ENCODE assay signal across 16 cellular contexts in the genomic region with DNA sequence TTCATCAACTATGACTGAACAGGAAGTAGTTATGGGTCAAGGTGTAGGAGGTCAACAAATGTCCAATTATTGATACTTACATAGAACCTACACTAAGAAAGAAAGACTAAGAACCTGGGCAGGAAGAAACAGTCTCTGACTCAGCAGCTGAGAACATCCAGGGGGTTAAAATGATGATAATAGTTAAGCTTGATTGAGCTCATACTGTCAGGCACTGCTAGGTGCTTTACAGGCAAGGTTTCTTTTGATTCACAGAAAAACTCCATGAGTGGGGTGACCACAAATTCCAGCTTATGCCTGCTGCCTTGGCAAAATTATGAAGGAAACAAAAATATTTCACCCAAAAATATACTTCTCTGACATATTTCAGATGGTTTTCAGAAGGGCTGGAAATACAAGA.
DNase-seq lines count a peak whose midpoint lies in the region; ATAC-seq and TF ChIP-seq lines count a peak whose summit lies in the region.
"Had no signal": no experiment of that assay in that cellular context is flagged by ENCODE, and none has a peak within 500 bp of the region (broad histone marks: within the 10 kb centered on the region; RNA-seq: fewer than 3 reads in every experiment).

No MANE protein-coding gene starts in this region.

- no peak overlapping the region for H2AFZ ChIP-seq in Karpas-422 (ENCODE audit: low read length)

- H3K27me3 ChIP-seq in Karpas-422 (ENCODE audit: low read length) = no peaks in the 10 kb centered on the region
- H3K27me3 ChIP-seq: testis had no signal

- ATAC-seq in stimulated activated naive CD8-positive, alpha-beta T cell treated with anti-CD3 and anti-CD28 coated beads, Interleukin-15, Interleukin-2, amounts not matched to agents 100 U/mL and 50 U/mL, for 24 hours = peak; percentile 17
- ATAC-seq in GM21529 (IDR thresholded peaks at IDR 0.05; ENCODE audit: unreplicated experiment) = no peak
- ATAC-seq in stimulated activated memory B cell treated with anti-CD40 and anti-IgM and Interleukin-4, amounts not matched to agents 10 μg/mL and 1 μg/mL and 100 μg/mL, for 72 hours = no peak
- ATAC-seq: CD8-positive, alpha-beta T cell had no signal

- H3K27ac Mint-ChIP-seq in activated T-cell treated with anti-CD3 and anti-CD28 coated beads, Interleukin-2, amount 50 U/mL, for 24 hours = peak overlapping the region; percentile 53
- no peak overlapping the region for H3K27ac Mint-ChIP-seq in stimulated activated memory B cell treated with anti-CD40 and anti-IgM and Interleukin-4, amounts not matched to agents 10 μg/mL and 1 μg/mL and 100 μg/mL, for 72 hours

- H3K4me3 ChIP-seq in Karpas-422 (ENCODE audit: low read length) = peak overlapping the region; percentile 32; the same call in 1 of the 2 replicates
- no peak overlapping the region for H3K4me3 ChIP-seq in astrocyte of the spinal cord (ENCODE audit: low read depth, low read length)
- H3K4me3 ChIP-seq: testis had no signal

- H3K4me2 ChIP-seq in Karpas-422 (ENCODE audit: low read depth, low read length, poor library complexity, severe bottlenecking) = peak overlapping the region; percentile 65

- peaks cover 54% of the 10 kb centered on the region for H3K79me2 ChIP-seq in Karpas-422 (ENCODE audit: low read length)

- H3K9me2 ChIP-seq in Karpas-422 (replicated peaks; ENCODE audit: insufficient read depth, low read length) = no peaks in the 10 kb centered on the region

- H3K27me3 Mint-ChIP-seq in activated T-cell treated with anti-CD3 and anti-CD28 coated beads, Interleukin-2, amount 50 U/mL, for 24 hours = no peaks in the 10 kb centered on the region
- H3K27me3 Mint-ChIP-seq in stimulated activated memory B cell treated with anti-CD40 and anti-IgM and Interleukin-4, amounts not matched to agents 10 μg/mL and 1 μg/mL and 100 μg/mL, for 72 hours = no peaks in the 10 kb centered on the region

- DNase-seq in activated T-cell treated with anti-CD3 and anti-CD28 coated beads, Interleukin-2, amount 50 U/mL, for 24 hours = no peak
- no peak for DNase-seq in activated T-cell treated with anti-CD3 and anti-CD28 coated beads, Interleukin-2, amount 50 U/mL, for 1 hour
- DNase-seq in Karpas-422 (no peak), astrocyte of the spinal cord (ENCODE audit: low read depth, low spot score) (peak; percentile 2)
- no peak for DNase-seq in stimulated activated naive CD8-positive, alpha-beta T cell treated with anti-CD3 and anti-CD28 coated beads, Interleukin-15, Interleukin-2, amounts not matched to agents 100 U/mL and 50 U/mL, for 24 hours
- DNase-seq in NK-92 treated with Interleukin-12 subunit alpha and Interleukin-12 subunit beta, amount 100 ng/mL, for 24 hours (lab: John Stamatoyannopoulos, UW) = no peak
- DNase-seq: activated CD4-positive, alpha-beta T cell treated with anti-CD3 and anti-CD28 coated beads, Interleukin-2, amount 50 U/mL, for 1 hour; activated gamma-delta T cell treated with Interleukin-2 at 50 U/mL for 16 hours; CD8-positive, alpha-beta T cell; mammary epithelial cell; NCI-H774; Right ventricle myocardium superior; testis had no signal

- peaks cover 44% of the 10 kb centered on the region for H3K36me3 Mint-ChIP-seq in activated T-cell treated with anti-CD3 and anti-CD28 coated beads, Interleukin-2, amount 50 U/mL, for 24 hours (ENCODE audit: low read depth)
- H3K36me3 Mint-ChIP-seq in stimulated activated memory B cell treated with anti-CD40 and anti-IgM and Interleukin-4, amounts not matched to agents 10 μg/mL and 1 μg/mL and 100 μg/mL, for 72 hours = peaks cover 40% of the 10 kb centered on the region

- peaks cover 5% of the 10 kb centered on the region; the same call in 1 of the 2 replicates for H3K9me3 ChIP-seq in Karpas-422 (ENCODE audit: low read length)
- H3K9me3 ChIP-seq: testis had no signal

- H4K20me1 ChIP-seq in Karpas-422 (ENCODE audit: insufficient read depth, low read depth, low read length) = no peaks in the 10 kb centered on the region

- H3K4me3 Mint-ChIP-seq in activated T-cell treated with anti-CD3 and anti-CD28 coated beads, Interleukin-2, amount 50 U/mL, for 24 hours = no peak overlapping the region
- no peak overlapping the region for H3K4me3 Mint-ChIP-seq in stimulated activated memory B cell treated with anti-CD40 and anti-IgM and Interleukin-4, amounts not matched to agents 10 μg/mL and 1 μg/mL and 100 μg/mL, for 72 hours
- H3K4me3 Mint-ChIP-seq: CD8-positive, alpha-beta T cell; nephron had no signal

- H3K36me3 ChIP-seq in Karpas-422 (ENCODE audit: insufficient read depth, low read length) = no peaks in the 10 kb centered on the region; the same call in 1 of the 2 replicates

- H3K27ac ChIP-seq in Karpas-422 (ENCODE audit: low read length) = peak overlapping the region; percentile 85
- H3K27ac ChIP-seq: testis had no signal

- H3K4me1 Mint-ChIP-seq in activated T-cell treated with anti-CD3 and anti-CD28 coated beads, Interleukin-2, amount 50 U/mL, for 24 hours (ENCODE audit: low read depth) = peaks cover 79% of the 10 kb centered on the region
- H3K4me1 Mint-ChIP-seq in stimulated activated memory B cell treated with anti-CD40 and anti-IgM and Interleukin-4, amounts not matched to agents 10 μg/mL and 1 μg/mL and 100 μg/mL, for 72 hours = peaks cover 55% of the 10 kb centered on the region

- H3K9me3 Mint-ChIP-seq in activated T-cell treated with anti-CD3 and anti-CD28 coated beads, Interleukin-2, amount 50 U/mL, for 24 hours = peaks cover 14% of the 10 kb centered on the region
- H3K9me3 Mint-ChIP-seq in stimulated activated memory B cell treated with anti-CD40 and anti-IgM and Interleukin-4, amounts not matched to agents 10 μg/mL and 1 μg/mL and 100 μg/mL, for 72 hours = peaks cover 3% of the 10 kb centered on the region

- in situ Hi-C loops in astrocyte of the spinal cord (cut with HindIII; ENCODE audit: low sequenced_read_pairs) = no loop called here

- H3K9ac ChIP-seq in Karpas-422 (ENCODE audit: low read length) = peak overlapping the region; percentile 25; the same call in 1 of the 2 replicates

- no peak for TF ChIP-seq CTCF in astrocyte of the spinal cord (IDR thresholded peaks at IDR 0.05; ENCODE audit: low read depth, low read length)

- peaks cover 59% of the 10 kb centered on the region for H3K4me1 ChIP-seq in Karpas-422 (ENCODE audit: low read length)
- H3K4me1 ChIP-seq: testis had no signal
